In the genomic region with DNA sequence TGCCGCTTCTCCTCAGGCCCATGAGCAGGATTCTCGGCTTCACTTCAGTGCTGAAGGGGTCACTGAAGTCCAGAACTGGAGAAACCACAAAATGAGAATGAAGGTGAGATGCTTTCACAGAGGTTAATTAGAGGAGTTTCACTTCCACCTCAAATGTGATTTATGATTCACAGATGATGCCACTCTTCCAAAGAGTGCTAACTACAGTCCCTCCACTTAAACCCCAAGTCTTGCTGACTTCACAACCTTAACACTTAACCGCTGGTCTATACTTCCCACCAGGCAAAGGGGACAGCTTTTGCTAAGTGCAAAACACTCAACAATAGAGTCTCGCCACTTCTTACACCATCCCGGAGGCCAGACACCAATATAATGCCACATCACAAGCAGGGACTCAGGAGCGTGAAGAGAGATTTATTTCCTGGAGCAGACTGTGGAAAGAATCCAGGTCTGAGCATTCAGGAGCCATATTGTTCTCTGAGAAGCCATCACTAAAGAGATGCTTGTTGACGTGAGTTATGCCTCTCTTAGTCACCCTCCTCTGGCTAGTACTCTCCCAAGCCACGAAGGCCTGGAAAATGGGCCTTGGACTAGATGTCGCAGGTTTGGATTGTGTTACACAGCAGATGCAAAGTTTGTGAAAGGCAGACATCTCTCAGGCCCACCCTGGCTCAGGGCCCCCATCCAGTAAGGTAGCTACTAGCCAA, we compare ENCODE assay signal across 1 cellular context.
TF ChIP-seq lines count a peak whose summit lies in the region.

No MANE protein-coding gene starts in this region.

TF ChIP-seq in GM12878, 131 proteins besides CTCF, POLR2A, EP300 and RAD21 (continued from another document):
- TF ChIP-seq, protein P1, sequence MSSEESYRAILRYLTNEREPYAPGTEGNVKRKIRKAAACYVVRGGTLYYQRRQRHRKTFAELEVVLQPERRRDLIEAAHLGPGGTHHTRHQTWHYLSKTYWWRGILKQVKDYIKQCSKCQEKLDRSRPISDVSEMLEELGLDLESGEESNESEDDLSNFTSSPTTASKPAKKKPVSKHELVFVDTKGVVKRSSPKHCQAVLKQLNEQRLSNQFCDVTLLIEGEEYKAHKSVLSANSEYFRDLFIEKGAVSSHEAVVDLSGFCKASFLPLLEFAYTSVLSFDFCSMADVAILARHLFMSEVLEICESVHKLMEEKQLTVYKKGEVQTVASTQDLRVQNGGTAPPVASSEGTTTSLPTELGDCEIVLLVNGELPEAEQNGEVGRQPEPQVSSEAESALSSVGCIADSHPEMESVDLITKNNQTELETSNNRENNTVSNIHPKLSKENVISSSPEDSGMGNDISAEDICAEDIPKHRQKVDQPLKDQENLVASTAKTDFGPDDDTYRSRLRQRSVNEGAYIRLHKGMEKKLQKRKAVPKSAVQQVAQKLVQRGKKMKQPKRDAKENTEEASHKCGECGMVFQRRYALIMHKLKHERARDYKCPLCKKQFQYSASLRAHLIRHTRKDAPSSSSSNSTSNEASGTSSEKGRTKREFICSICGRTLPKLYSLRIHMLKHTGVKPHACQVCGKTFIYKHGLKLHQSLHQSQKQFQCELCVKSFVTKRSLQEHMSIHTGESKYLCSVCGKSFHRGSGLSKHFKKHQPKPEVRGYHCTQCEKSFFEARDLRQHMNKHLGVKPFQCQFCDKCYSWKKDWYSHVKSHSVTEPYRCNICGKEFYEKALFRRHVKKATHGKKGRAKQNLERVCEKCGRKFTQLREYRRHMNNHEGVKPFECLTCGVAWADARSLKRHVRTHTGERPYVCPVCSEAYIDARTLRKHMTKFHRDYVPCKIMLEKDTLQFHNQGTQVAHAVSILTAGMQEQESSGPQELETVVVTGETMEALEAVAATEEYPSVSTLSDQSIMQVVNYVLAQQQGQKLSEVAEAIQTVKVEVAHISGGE (CRISPR knock-in tag; IDR thresholded peaks at IDR 0.05): no peak
- peak; percentile 15 to 82; a peak in 1 of 4 replicates for TF ChIP-seq CEBPB (IDR thresholded peaks at IDR 0.05; ENCODE audit: borderline replicate concordance in 1 of 2, low read depth in 2 of 2, low read length in 2 of 2)
- no peak for TF ChIP-seq CHD1 (IDR thresholded peaks at IDR 0.05; ENCODE audit: low read depth, low read length)
- peak; percentile 97 for TF ChIP-seq RELB (IDR thresholded peaks at IDR 0.05; ENCODE audit: low read depth)
- TF ChIP-seq, protein P2, sequence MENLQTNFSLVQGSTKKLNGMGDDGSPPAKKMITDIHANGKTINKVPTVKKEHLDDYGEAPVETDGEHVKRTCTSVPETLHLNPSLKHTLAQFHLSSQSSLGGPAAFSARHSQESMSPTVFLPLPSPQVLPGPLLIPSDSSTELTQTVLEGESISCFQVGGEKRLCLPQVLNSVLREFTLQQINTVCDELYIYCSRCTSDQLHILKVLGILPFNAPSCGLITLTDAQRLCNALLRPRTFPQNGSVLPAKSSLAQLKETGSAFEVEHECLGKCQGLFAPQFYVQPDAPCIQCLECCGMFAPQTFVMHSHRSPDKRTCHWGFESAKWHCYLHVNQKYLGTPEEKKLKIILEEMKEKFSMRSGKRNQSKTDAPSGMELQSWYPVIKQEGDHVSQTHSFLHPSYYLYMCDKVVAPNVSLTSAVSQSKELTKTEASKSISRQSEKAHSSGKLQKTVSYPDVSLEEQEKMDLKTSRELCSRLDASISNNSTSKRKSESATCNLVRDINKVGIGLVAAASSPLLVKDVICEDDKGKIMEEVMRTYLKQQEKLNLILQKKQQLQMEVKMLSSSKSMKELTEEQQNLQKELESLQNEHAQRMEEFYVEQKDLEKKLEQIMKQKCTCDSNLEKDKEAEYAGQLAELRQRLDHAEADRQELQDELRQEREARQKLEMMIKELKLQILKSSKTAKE (IDR thresholded peaks at IDR 0.05; ENCODE audit: low read depth, poor library complexity, severe bottlenecking): peak; percentile 98
- peak; percentile 50 for TF ChIP-seq SP1 (IDR thresholded peaks at IDR 0.05; ENCODE audit: low read depth, low read length)
- no peak for TF ChIP-seq NRF1 (conservative IDR thresholded peaks at IDR 0.05; ENCODE audit: low read depth, low read length)
- no peak for TF ChIP-seq KAT2A (conservative IDR thresholded peaks at IDR 0.05; ENCODE audit: control insufficient read depth, low read depth, low read length)
- no peak for TF ChIP-seq POLR2AphosphoS5 (IDR thresholded peaks at IDR 0.05; ENCODE audit: low read length)
- TF ChIP-seq RB1 (IDR thresholded peaks at IDR 0.05; ENCODE audit: borderline replicate concordance): no peak
- no peak for TF ChIP-seq SIN3A (IDR thresholded peaks at IDR 0.05; ENCODE audit: low read depth, low read length)
- TF ChIP-seq ETV6 (conservative IDR thresholded peaks at IDR 0.05 in 1 of 2, IDR thresholded peaks at IDR 0.05 in 1 of 2; ENCODE audit: borderline replicate concordance in 1 of 2, low read depth in 1 of 2): peak in 1 of 2 experiments; percentile 75; a peak in 1 of 4 replicates
- TF ChIP-seq POU2F2 (IDR thresholded peaks at IDR 0.05; ENCODE audit: borderline replicate concordance, low read depth, low read length): peak; percentile 92; the same call in 2 of the 3 replicates
- TF ChIP-seq CBFB (IDR thresholded peaks at IDR 0.05; ENCODE audit: low read depth): peak; percentile 95
- no peak for TF ChIP-seq NR2C2 (IDR thresholded peaks at IDR 0.05; ENCODE audit: borderline replicate concordance, control insufficient read depth, insufficient read length, low read depth)
- TF ChIP-seq ZSCAN29 (IDR thresholded peaks at IDR 0.05): no peak
- TF ChIP-seq, protein P3, sequence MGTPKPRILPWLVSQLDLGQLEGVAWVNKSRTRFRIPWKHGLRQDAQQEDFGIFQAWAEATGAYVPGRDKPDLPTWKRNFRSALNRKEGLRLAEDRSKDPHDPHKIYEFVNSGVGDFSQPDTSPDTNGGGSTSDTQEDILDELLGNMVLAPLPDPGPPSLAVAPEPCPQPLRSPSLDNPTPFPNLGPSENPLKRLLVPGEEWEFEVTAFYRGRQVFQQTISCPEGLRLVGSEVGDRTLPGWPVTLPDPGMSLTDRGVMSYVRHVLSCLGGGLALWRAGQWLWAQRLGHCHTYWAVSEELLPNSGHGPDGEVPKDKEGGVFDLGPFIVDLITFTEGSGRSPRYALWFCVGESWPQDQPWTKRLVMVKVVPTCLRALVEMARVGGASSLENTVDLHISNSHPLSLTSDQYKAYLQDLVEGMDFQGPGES (IDR thresholded peaks at IDR 0.05): no peak
- no peak for TF ChIP-seq ZNF207 (IDR thresholded peaks at IDR 0.05; ENCODE audit: borderline replicate concordance)
- no peak for TF ChIP-seq HDAC6 (IDR thresholded peaks at IDR 0.05; ENCODE audit: unreplicated experiment)
- TF ChIP-seq, protein P4, sequence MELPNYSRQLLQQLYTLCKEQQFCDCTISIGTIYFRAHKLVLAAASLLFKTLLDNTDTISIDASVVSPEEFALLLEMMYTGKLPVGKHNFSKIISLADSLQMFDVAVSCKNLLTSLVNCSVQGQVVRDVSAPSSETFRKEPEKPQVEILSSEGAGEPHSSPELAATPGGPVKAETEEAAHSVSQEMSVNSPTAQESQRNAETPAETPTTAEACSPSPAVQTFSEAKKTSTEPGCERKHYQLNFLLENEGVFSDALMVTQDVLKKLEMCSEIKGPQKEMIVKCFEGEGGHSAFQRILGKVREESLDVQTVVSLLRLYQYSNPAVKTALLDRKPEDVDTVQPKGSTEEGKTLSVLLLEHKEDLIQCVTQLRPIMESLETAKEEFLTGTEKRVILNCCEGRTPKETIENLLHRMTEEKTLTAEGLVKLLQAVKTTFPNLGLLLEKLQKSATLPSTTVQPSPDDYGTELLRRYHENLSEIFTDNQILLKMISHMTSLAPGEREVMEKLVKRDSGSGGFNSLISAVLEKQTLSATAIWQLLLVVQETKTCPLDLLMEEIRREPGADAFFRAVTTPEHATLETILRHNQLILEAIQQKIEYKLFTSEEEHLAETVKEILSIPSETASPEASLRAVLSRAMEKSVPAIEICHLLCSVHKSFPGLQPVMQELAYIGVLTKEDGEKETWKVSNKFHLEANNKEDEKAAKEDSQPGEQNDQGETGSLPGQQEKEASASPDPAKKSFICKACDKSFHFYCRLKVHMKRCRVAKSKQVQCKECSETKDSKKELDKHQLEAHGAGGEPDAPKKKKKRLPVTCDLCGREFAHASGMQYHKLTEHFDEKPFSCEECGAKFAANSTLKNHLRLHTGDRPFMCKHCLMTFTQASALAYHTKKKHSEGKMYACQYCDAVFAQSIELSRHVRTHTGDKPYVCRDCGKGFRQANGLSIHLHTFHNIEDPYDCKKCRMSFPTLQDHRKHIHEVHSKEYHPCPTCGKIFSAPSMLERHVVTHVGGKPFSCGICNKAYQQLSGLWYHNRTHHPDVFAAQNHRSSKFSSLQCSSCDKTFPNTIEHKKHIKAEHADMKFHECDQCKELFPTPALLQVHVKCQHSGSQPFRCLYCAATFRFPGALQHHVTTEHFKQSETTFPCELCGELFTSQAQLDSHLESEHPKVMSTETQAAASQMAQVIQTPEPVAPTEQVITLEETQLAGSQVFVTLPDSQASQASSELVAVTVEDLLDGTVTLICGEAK (IDR thresholded peaks at IDR 0.05; ENCODE audit: borderline replicate concordance): no peak
- peak; percentile 61 for TF ChIP-seq SMAD1 (IDR thresholded peaks at IDR 0.05; ENCODE audit: low read depth, partially characterized antibody)
- peak; percentile 96 for TF ChIP-seq MTA3 (IDR thresholded peaks at IDR 0.05; ENCODE audit: borderline replicate concordance, low read length)
- 0 out of 2 replicates have a peak, but pooled peaks have one; percentile 19 for TF ChIP-seq EZH2 (IDR thresholded peaks at IDR 0.05; ENCODE audit: borderline replicate concordance, control insufficient read depth, low read depth, low read length)
- peak; percentile 95 for TF ChIP-seq EED (IDR thresholded peaks at IDR 0.05; ENCODE audit: low read depth)
